In the genomic region with DNA sequence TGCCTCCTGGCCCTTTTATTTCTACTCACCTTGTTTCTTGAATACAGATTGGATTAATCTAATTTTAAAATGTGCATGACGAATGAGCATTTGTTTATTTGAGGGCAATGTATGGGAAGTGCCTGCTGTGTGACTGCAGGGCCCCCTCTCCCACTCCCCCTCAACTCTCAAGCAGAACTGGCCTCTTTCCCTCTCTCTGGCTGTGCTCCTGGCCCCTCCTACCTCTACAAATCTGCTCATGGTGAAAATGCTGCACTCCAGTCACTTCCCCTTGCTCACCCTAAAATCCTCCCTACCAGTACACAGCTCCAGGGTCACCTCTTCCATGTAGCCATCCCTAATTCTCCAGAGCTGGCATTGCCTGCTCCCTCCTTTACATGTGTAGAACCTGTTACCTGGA, we compare ENCODE assay signal across 10 cellular contexts. TPM values are rescaled to one million over a fixed set of nuclear protein-coding genes. Genes with fewer than 3 reads are reported as not detected.
A peak's percentile ranks its signal among the peaks of the same experiment; 100 is the strongest.
DNase-seq lines count a peak whose midpoint lies in the region; ATAC-seq and TF ChIP-seq lines count a peak whose summit lies in the region.
"Had no signal": no experiment of that assay in that cellular context is flagged by ENCODE, and none has a peak within 500 bp of the region (broad histone marks: within the 10 kb centered on the region; RNA-seq: fewer than 3 reads in every experiment).

No MANE protein-coding gene starts in this region.

- no peak overlapping the region for H3K9ac ChIP-seq in trophoblast cell (ENCODE audit: low read length)

- peaks cover 50 to 51% of the 10 kb centered on the region in 2 experiments for H3K4me1 ChIP-seq in trophoblast cell (ENCODE audit: control insufficient read depth in 1 of 2, insufficient read depth in 2 of 2, low read length in 2 of 2)

- no peaks in the 10 kb centered on the region for H3K9me3 ChIP-seq in AG04450 (ENCODE audit: control insufficient read depth, insufficient read depth, low read length)
- H3K9me3 ChIP-seq in trophoblast cell (ENCODE audit: insufficient read depth, low read depth, low read length), result no peaks in the 10 kb centered on the region

- WGBS in trophoblast cell (ENCODE audit: extremely low coverage, insufficient coverage, insufficient read length), result no CpG with 5 or more reads among the region's 1 CpG

- intact Hi-C loops in dorsolateral prefrontal cortex (cut with DNase I), result loop anchor here in 1 of 2 donors (10.0 kb wide), 1 partner anchor 594 kb away; the partner anchor contains the start of gene TNIP1

- peaks cover 49% of the 10 kb centered on the region for H3K79me1 ChIP-seq in trophoblast cell (ENCODE audit: low read length)

- peak overlapping the region; percentile 35 for H3K14ac ChIP-seq in trophoblast cell (ENCODE audit: low read length)

- no peak overlapping the region for H3K4me2 ChIP-seq in trophoblast cell (ENCODE audit: low read length)

- TF ChIP-seq CTCF in AG04450 (IDR thresholded peaks at IDR 0.05; ENCODE audit: low read depth, low read length) (no peak), dorsolateral prefrontal cortex (IDR thresholded peaks at IDR 0.05 in 54 of 56, conservative IDR thresholded peaks at IDR 0.05 in 2 of 56; ENCODE audit: low read depth in 1 of 56, partially characterized antibody in 56 of 56) (no peak)

- H2BK120ac ChIP-seq in trophoblast cell (ENCODE audit: insufficient read depth, low read length, poor library complexity), result peak overlapping the region; percentile 48

- ATAC-seq in GM19035 (IDR thresholded peaks at IDR 0.05; ENCODE audit: unreplicated experiment), result no peak
- no peak for ATAC-seq in GM18909 (IDR thresholded peaks at IDR 0.05; ENCODE audit: poor library complexity, unreplicated experiment)

- H4K12ac ChIP-seq in trophoblast cell (ENCODE audit: low read depth, low read length), result no peak overlapping the region

- H3K27ac ChIP-seq in AG04450 (ENCODE audit: low read depth, low read length), result peak overlapping the region; percentile 70
- peak overlapping the region in 58 of 59 donors; percentile 49 to 98 (median 95) for H3K27ac ChIP-seq in dorsolateral prefrontal cortex
- peak overlapping the region; percentile 100 for H3K27ac ChIP-seq in trophoblast cell (ENCODE audit: low read depth, low read length)

- H4K91ac ChIP-seq in trophoblast cell (ENCODE audit: low read depth, low read length), result peak overlapping the region; percentile 63

- peaks cover 48% of the 10 kb centered on the region for H3K79me2 ChIP-seq in trophoblast cell (ENCODE audit: control insufficient read depth, insufficient read depth, low read length, poor library complexity)

- H2AK5ac ChIP-seq in trophoblast cell (ENCODE audit: low read length), result peak overlapping the region; percentile 18

- no peak overlapping the region for H2BK12ac ChIP-seq in trophoblast cell (ENCODE audit: low read length)

- no peak overlapping the region for H2AFZ ChIP-seq in trophoblast cell (ENCODE audit: insufficient read depth, low read length, poor library complexity)

- POLR2A ChIA-PET in AG04450 (lab: Yijun Ruan, JAX), result interaction anchor here (0.5 kb wide), 1 partner anchor 9 kb away, joined by 3 read pairs; no protein-coding TSS in a partner anchor

- H2BK5ac ChIP-seq in trophoblast cell (ENCODE audit: low read depth, low read length, poor library complexity), result peak overlapping the region; percentile 24

- H3K27me3 ChIP-seq in AG04450 (ENCODE audit: control insufficient read depth, insufficient read depth, low read length), result no peaks in the 10 kb centered on the region
- no peaks in the 10 kb centered on the region for H3K27me3 ChIP-seq in dorsolateral prefrontal cortex
- no peaks in the 10 kb centered on the region for H3K27me3 ChIP-seq in trophoblast cell (ENCODE audit: insufficient read depth, low read length)

- H3K23ac ChIP-seq in trophoblast cell (ENCODE audit: low read length), result no peak overlapping the region

- peaks cover 18 to 21% of the 10 kb centered on the region in 2 experiments for H3K36me3 ChIP-seq in trophoblast cell (ENCODE audit: control insufficient read depth in 1 of 2, insufficient read depth in 2 of 2, low read length in 2 of 2)

- peak overlapping the region; percentile 34 for H3K18ac ChIP-seq in trophoblast cell (ENCODE audit: low read length)

- CTCF ChIA-PET in AG04450 (lab: Charles Lee), result interaction anchor here (1.3 to 2.0 kb wide), 3 partner anchors 9 to 32 kb away, joined by 3 to 7 read pairs (median 5); no protein-coding TSS in a partner anchor

- peak overlapping the region; percentile 12; the same call in 1 of the 2 replicates for H3K4me3 ChIP-seq in AG04450 (ENCODE audit: low read depth, low read length)
- peak overlapping the region in 1 of 59 donors; percentile 79 for H3K4me3 ChIP-seq in dorsolateral prefrontal cortex
- H3K4me3 ChIP-seq in trophoblast cell (ENCODE audit: low read depth, low read length), result no peak overlapping the region

- H4K8ac ChIP-seq in trophoblast cell (ENCODE audit: low read depth, low read length), result no peak overlapping the region

- peak overlapping the region; percentile 81 for H3K4ac ChIP-seq in trophoblast cell (ENCODE audit: low read depth, low read length)

- DNase-seq in AG04450 (ENCODE audit: low read depth, low spot score), result no peak
- peak; percentile 66 to 67 for DNase-seq in Kasumi-1 (lab: John Stamatoyannopoulos, UW)
- no peak for DNase-seq in dorsolateral prefrontal cortex
- no peak for DNase-seq in trophoblast cell
- DNase-seq in mucosa of gallbladder (ENCODE audit: low spot score), result no peak
- no peak for DNase-seq in COR-L47 (lab: John Stamatoyannopoulos, UW)
- DNase-seq: CD4-positive, alpha-beta memory T cell; NCI-H1694 treated with DMSO at 0.1 percent for 48 hours had no signal

RNA-seq across cellular contexts. Expression of gene NDST1, which starts 17.2 kb away (rescaled TPM):
- polyA plus RNA-seq in AG04450 (2011; rRNA removed), result 52.2 and 63.2 TPM in 2 replicates
- 69.4 and 93.7 TPM in 2 replicates for polyA minus RNA-seq in AG04450 (2011; rRNA and poly(A)+ RNA removed)
- total RNA-seq in dorsolateral prefrontal cortex (100 to 1,000 TPM in 43 of 120 experiments, 10 to 100 TPM in 77; 64.3 to 163 (median 92.5) TPM), mucosa of gallbladder (80.7 TPM)
- 98.1 and 98.9 TPM in 2 replicates for polyA plus RNA-seq in trophoblast cell (2013)

RNA-seq across cellular contexts. Expression of gene RPS14, which starts 41.2 kb away (rescaled TPM):
- 3,620 and 4,046 TPM in 2 replicates for polyA plus RNA-seq in AG04450 (2011; rRNA removed)
- 932 and 933 TPM in 2 replicates for polyA minus RNA-seq in AG04450 (2011; rRNA and poly(A)+ RNA removed)
- total RNA-seq in dorsolateral prefrontal cortex, result 100 to 1,000 TPM; 441 to 866 (median 635) TPM
- 2,982 and 3,060 TPM in 2 replicates for polyA plus RNA-seq in trophoblast cell (2013)
- 1,424 TPM for total RNA-seq in mucosa of gallbladder

Comparison
In these comparisons a context has a peak if more than half of its experiments do, and no peak if none do; other contexts are left out.
1. DNase-seq: peak in Kasumi-1 (2 of 2); none in AG04450 (single experiment), dorsolateral prefrontal cortex (0 of 10), trophoblast cell (0 of 2), mucosa of gallbladder (single experiment) and COR-L47 (single experiment).
2. Peak in every context shown above with its lines, with median percentiles within 50 percentile points of each other: H3K27ac ChIP-seq.